In genomic region chr3:194000100-194000499, GRCh38 we compare ENCODE assay signal across 31 cellular contexts.
"Had no signal": no experiment of that assay in that cellular context is flagged by ENCODE, and none has a peak within 500 bp of the region (broad histone marks: within the 10 kb centered on the region; RNA-seq: fewer than 3 reads in every experiment).

No MANE protein-coding gene starts in this region.

- H3K27ac Mint-ChIP-seq: immature natural killer cell; natural killer cell; progenitor cell of endocrine pancreas; stimulated activated memory B cell treated with anti-CD40 and anti-IgM and Interleukin-4, amounts not matched to agents 10 μg/mL and 1 μg/mL and 100 μg/mL, for 72 hours had no signal

- ATAC-seq: esophagus mucosa; gastroesophageal sphincter; heart right ventricle; left colon; left ventricle myocardium superior; lower lobe of right lung; natural killer cell; stimulated activated memory B cell treated with anti-CD40 and anti-IgM and Interleukin-4, amounts not matched to agents 10 μg/mL and 1 μg/mL and 100 μg/mL, for 72 hours; stimulated activated naive CD8-positive, alpha-beta T cell treated with anti-CD3 and anti-CD28 coated beads, Interleukin-15, Interleukin-2, amounts not matched to agents 100 U/mL and 50 U/mL, for 24 hours had no signal

- H3K36me3 Mint-ChIP-seq: natural killer cell; stimulated activated memory B cell treated with anti-CD40 and anti-IgM and Interleukin-4, amounts not matched to agents 10 μg/mL and 1 μg/mL and 100 μg/mL, for 72 hours had no signal

- H3K36me3 ChIP-seq: gastroesophageal sphincter, heart right ventricle, lower lobe of right lung, right atrium auricular region, sigmoid colon, spleen, thoracic aorta, tibial nerve, upper lobe of left lung had no signal

- H3K27ac ChIP-seq: dorsolateral prefrontal cortex, epithelial cell of prostate, gastroesophageal sphincter, heart right ventricle, lower lobe of right lung, parathyroid adenoma, right atrium auricular region, sigmoid colon, skin epidermis, spleen, thoracic aorta, tibial nerve, upper lobe of left lung had no signal

- H3K4me3 Mint-ChIP-seq: immature natural killer cell; natural killer cell; neural crest cell; stimulated activated memory B cell treated with anti-CD40 and anti-IgM and Interleukin-4, amounts not matched to agents 10 μg/mL and 1 μg/mL and 100 μg/mL, for 72 hours had no signal

- H3K9me3 Mint-ChIP-seq: immature natural killer cell; natural killer cell; neural crest cell; stimulated activated memory B cell treated with anti-CD40 and anti-IgM and Interleukin-4, amounts not matched to agents 10 μg/mL and 1 μg/mL and 100 μg/mL, for 72 hours had no signal

- H2AFZ ChIP-seq: parathyroid adenoma had no signal

- H3K9me3 ChIP-seq: gastroesophageal sphincter, heart right ventricle, lower lobe of right lung, right atrium auricular region, sigmoid colon, spleen, thoracic aorta, tibial nerve, upper lobe of left lung had no signal

- H3K4me3 ChIP-seq: dorsolateral prefrontal cortex, gastroesophageal sphincter, heart right ventricle, lower lobe of right lung, right atrium auricular region, sigmoid colon, skin epidermis, spleen, thoracic aorta, tibial nerve, upper lobe of left lung had no signal

- H3K9ac ChIP-seq: parathyroid adenoma had no signal

- FAIRE-seq: colon, urothelium cell line had no signal

- DNase-seq: dorsolateral prefrontal cortex; effector CD4-positive, alpha-beta T cell; foreskin fibroblast; heart right ventricle; hippocampal formation; immature natural killer cell; islet precursor cell; kidney glomerular epithelial cell; left colon; left ventricle myocardium superior; lower lobe of right lung; natural killer cell; sigmoid colon; spleen; stimulated activated CD4-positive, alpha-beta T cell treated with anti-CD3 and anti-CD28 coated beads, Interleukin-4, amount 100 ng/mL, for 4 hours; stimulated activated naive CD8-positive, alpha-beta T cell treated with anti-CD3 and anti-CD28 coated beads, Interleukin-15, Interleukin-2, amounts not matched to agents 100 U/mL and 50 U/mL, for 24 hours; substantia nigra; upper lobe of left lung had no signal

- H3K79me2 ChIP-seq: parathyroid adenoma had no signal

- H3K27me3 ChIP-seq: gastroesophageal sphincter, right atrium auricular region, sigmoid colon, tibial nerve, upper lobe of left lung had no signal
